In genomic region chr17:34709108-34709779, GRCh38 we compare ENCODE assay signal across 22 cellular contexts.
A peak's percentile ranks its signal among the peaks of the same experiment; 100 is the strongest.
DNase-seq lines count a peak whose midpoint lies in the region; ATAC-seq and TF ChIP-seq lines count a peak whose summit lies in the region.
"Had no signal": no experiment of that assay in that cellular context is flagged by ENCODE, and none has a peak within 500 bp of the region (broad histone marks: within the 10 kb centered on the region; RNA-seq: fewer than 3 reads in every experiment).

No MANE protein-coding gene starts in this region.

- H4K20me1 ChIP-seq in GM23248 (ENCODE audit: insufficient read depth), result no peaks in the 10 kb centered on the region

- H2AFZ ChIP-seq in GM23248, result no peak overlapping the region

- in situ Hi-C loops in GM23248 (cut with MboI), result no loop called here

- H3F3A ChIP-seq in GM23248 (ENCODE audit: insufficient read depth), result no peaks in the 10 kb centered on the region

- no peak for TF ChIP-seq CTCF in RWPE2 (IDR thresholded peaks at IDR 0.05; ENCODE audit: poor library complexity, severe bottlenecking)

- no peaks in the 10 kb centered on the region for H3K9me2 ChIP-seq in GM23248 (ENCODE audit: insufficient read depth)

- H3K36me3 ChIP-seq in GM23248 (ENCODE audit: low read depth), result no peaks in the 10 kb centered on the region
- no peaks in the 10 kb centered on the region for H3K36me3 ChIP-seq in RWPE2 (ENCODE audit: low read depth)
- H3K36me3 ChIP-seq: breast epithelium, ovary had no signal

- H3K27ac ChIP-seq in GM23248 (no peak overlapping the region), RWPE2 (ENCODE audit: poor library complexity, severe bottlenecking) (no peak overlapping the region)
- H3K27ac ChIP-seq: breast epithelium, ovary had no signal

- H3K4me1 ChIP-seq in GM23248 (ENCODE audit: insufficient read depth) (no peaks in the 10 kb centered on the region), RWPE2 (ENCODE audit: insufficient read depth, poor library complexity, severe bottlenecking) (no peaks in the 10 kb centered on the region)
- H3K4me1 ChIP-seq: breast epithelium had no signal

- H3K27me3 ChIP-seq in GM23248 (replicated peaks; ENCODE audit: insufficient read depth) (no peaks in the 10 kb centered on the region), RWPE2 (ENCODE audit: insufficient read depth, poor library complexity, severe bottlenecking) (no peaks in the 10 kb centered on the region)
- H3K27me3 ChIP-seq: ovary had no signal

- intact Hi-C loops in Right ventricle myocardium superior (cut with DNase I), result no loop called here

- H3K79me2 ChIP-seq in GM23248 (ENCODE audit: insufficient read depth), result no peaks in the 10 kb centered on the region

- WGBS in GM23248 (ENCODE audit: low coverage in 1 of 2, low lambda C conversion rate in 2 of 2, missing lambda C conversion rate in 2 of 2), 2 experiments, result 15 to 17% methylated on average over 8 of the region's 8 CpGs

- H3K4me3 ChIP-seq in GM23248 (no peak overlapping the region), RWPE2 (ENCODE audit: severe bottlenecking) (no peak overlapping the region)
- H3K4me3 ChIP-seq: breast epithelium, ovary had no signal

- no peaks in the 10 kb centered on the region for H3K9me3 ChIP-seq in GM23248 (ENCODE audit: low read depth)
- H3K9me3 ChIP-seq in RWPE2 (ENCODE audit: severe bottlenecking), result no peaks in the 10 kb centered on the region
- H3K9me3 ChIP-seq: breast epithelium, ovary had no signal

- peak; percentile 53; the same call in 2 of the 3 replicates for ATAC-seq in RWPE2 (ENCODE audit: low read depth)
- ATAC-seq in Right ventricle myocardium superior (ENCODE audit: poor library complexity), result no peak
- ATAC-seq: left lobe of liver; stimulated activated naive B cell treated with anti-CD40 and anti-IgM and Interleukin-4, amounts not matched to agents 10 μg/mL and 1 μg/mL and 100 μg/mL, for 72 hours had no signal

- no peak overlapping the region for H3K4me2 ChIP-seq in GM23248 (ENCODE audit: unreplicated experiment)

- no peak overlapping the region for H3K9ac ChIP-seq in GM23248

- DNase-seq in NCI-H1417 (lab: John Stamatoyannopoulos, UW) (peak; percentile 8 to 60 (median 42)), NCI-H1417 treated with DMSO at 0.1 percent for 48 hours (lab: John Stamatoyannopoulos, UW) (no peak), GM23248 (peak; percentile 43), RWPE2 (ENCODE audit: low spot score) (no peak), kidney tubule cell (ENCODE audit: low spot score) (peak; percentile 63), iPS-NIHi11 (ENCODE audit: low spot score) (no peak), Right ventricle myocardium superior (no peak), SIG-M5 (lab: John Stamatoyannopoulos, UW) (no peak)
- DNase-seq: activated CD4-positive, alpha-beta T cell treated with anti-CD3 and anti-CD28 coated beads for 48 hours; DND-41; immature natural killer cell; mesenchymal stem cell; NCI-H1105 treated with DMSO at 0.1 percent for 48 hours; NCI-H2029; NCI-H510A treated with DMSO at 0.1 percent for 48 hours; ovary; retina; SHP77 treated with DMSO at 0.1 percent for 48 hours; stimulated activated naive B cell treated with anti-CD40 and anti-IgM and Interleukin-4, amounts not matched to agents 10 μg/mL and 1 μg/mL and 100 μg/mL, for 72 hours; T1000 had no signal

Comparison
In these comparisons a context has a peak if more than half of its experiments do, and no peak if none do; other contexts are left out.
1. DNase-seq: peak in NCI-H1417 (3 of 3), GM23248 (single experiment) and kidney tubule cell (single experiment); none in NCI-H1417 treated with DMSO at 0.1 percent for 48 hours (single experiment), RWPE2 (single experiment), iPS-NIHi11 (single experiment), Right ventricle myocardium superior (single experiment) and SIG-M5 (single experiment).